Comparison of ENCODE assay signal across 8 cellular contexts in the genomic region with DNA sequence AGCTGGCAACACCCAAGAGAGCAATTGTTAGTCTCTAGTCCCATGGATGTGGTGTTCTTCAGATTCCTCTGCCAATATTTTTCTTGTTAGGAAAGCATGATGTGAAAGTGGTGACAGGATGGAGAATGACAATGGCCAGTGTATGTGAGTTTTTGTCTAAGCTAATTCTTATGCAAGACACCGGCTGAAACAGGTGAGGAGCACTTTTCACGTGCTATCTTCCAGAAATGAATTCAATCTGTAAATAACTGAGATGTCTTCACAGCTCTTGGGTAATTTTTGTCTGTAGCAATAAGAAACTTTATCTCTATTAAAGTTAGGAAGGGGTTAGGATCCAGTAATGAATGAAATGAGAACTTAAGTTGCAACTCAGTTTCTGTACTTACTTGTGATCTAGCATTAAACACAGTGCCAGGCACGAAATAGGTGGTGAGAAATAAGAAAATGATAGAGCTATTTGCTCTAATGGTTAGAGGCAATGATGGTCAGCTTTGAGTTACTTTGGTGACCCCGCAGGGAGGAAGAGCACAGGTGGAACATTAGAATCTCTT. TPM values are rescaled to one million over a fixed set of nuclear protein-coding genes. Genes with fewer than 3 reads are reported as not detected.
DNase-seq lines count a peak whose midpoint lies in the region; ATAC-seq and TF ChIP-seq lines count a peak whose summit lies in the region.

No MANE protein-coding gene starts in this region.

- 43% methylated on average over 4 of the region's 4 CpGs for WGBS in SK-N-SH (ENCODE audit: low lambda C conversion rate)

- peak overlapping the region; percentile 93 for H3K27ac Mint-ChIP-seq in activated CD8-positive, alpha-beta T cell treated with anti-CD3 and anti-CD28 coated beads, Interleukin-2, amount 10 ng/mL, durations not matched to agents 7 days and 5 days
- peak overlapping the region; percentile 82 to 91 (median 86) for H3K27ac Mint-ChIP-seq in immature natural killer cell

- H3K79me2 ChIP-seq in SK-N-SH (ENCODE audit: insufficient read depth) = peaks cover 62% of the 10 kb centered on the region

- H3F3A ChIP-seq in SK-N-SH (replicated peaks; ENCODE audit: insufficient read depth) = peaks cover 9% of the 10 kb centered on the region

- peak overlapping the region; percentile 81 to 87 for H3K4me3 ChIP-seq in SK-N-SH (ENCODE audit: low read depth in 2 of 2, low read length in 1 of 2)

- peak overlapping the region; percentile 87 for H3K4me2 ChIP-seq in SK-N-SH

- peaks cover 0 to 3% of the 10 kb centered on the region in 2 experiments for H3K36me3 ChIP-seq in SK-N-SH (replicated peaks in 1 of 2; ENCODE audit: control insufficient read depth in 1 of 2, insufficient read depth in 2 of 2, low read length in 1 of 2)

- no peaks in the 10 kb centered on the region for H3K27me3 ChIP-seq in SK-N-SH (ENCODE audit: insufficient read depth)

- no peaks in the 10 kb centered on the region for H3K9me2 ChIP-seq in SK-N-SH

- H3K27ac ChIP-seq in SK-N-SH (ENCODE audit: low read depth in 2 of 2, low read length in 1 of 2) (peak overlapping the region; percentile 67 to 83; a peak in 3 of 4 replicates), substantia nigra (ENCODE audit: low read depth, low read length, poor library complexity, severe bottlenecking) (peak overlapping the region; percentile 72)

- peaks cover 45% of the 10 kb centered on the region for H3K4me1 Mint-ChIP-seq in activated CD8-positive, alpha-beta T cell treated with anti-CD3 and anti-CD28 coated beads, Interleukin-2, amount 10 ng/mL, durations not matched to agents 7 days and 5 days (ENCODE audit: low read depth)
- H3K4me1 Mint-ChIP-seq in immature natural killer cell = peaks cover 40 to 51% of the 10 kb centered on the region in 2 donors

- H3K27me3 Mint-ChIP-seq in activated CD8-positive, alpha-beta T cell treated with anti-CD3 and anti-CD28 coated beads, Interleukin-2, amount 10 ng/mL, durations not matched to agents 7 days and 5 days (ENCODE audit: low read depth) = no peaks in the 10 kb centered on the region
- peaks cover 0 to 6% (median 3%) of the 10 kb centered on the region in 3 donors for H3K27me3 Mint-ChIP-seq in immature natural killer cell (ENCODE audit: low read depth in 3 of 3)

- TF ChIP-seq RAD21 in SK-N-SH (IDR thresholded peaks at IDR 0.05; ENCODE audit: low read length) = no peak

- H3K4me1 ChIP-seq in SK-N-SH (ENCODE audit: control insufficient read depth in 1 of 2, insufficient read depth in 2 of 2, low read depth in 1 of 2, low read length in 1 of 2) = peaks cover 7 to 17% of the 10 kb centered on the region in 2 experiments; a peak in 3 of 4 replicates

- no peaks in the 10 kb centered on the region for H4K20me1 ChIP-seq in SK-N-SH (ENCODE audit: insufficient read depth)

- peaks cover 18% of the 10 kb centered on the region for H3K36me3 Mint-ChIP-seq in activated CD8-positive, alpha-beta T cell treated with anti-CD3 and anti-CD28 coated beads, Interleukin-2, amount 10 ng/mL, durations not matched to agents 7 days and 5 days (ENCODE audit: low read depth)
- H3K36me3 Mint-ChIP-seq in immature natural killer cell = no peaks in the 10 kb centered on the region

- DNase-seq in SK-N-SH (no peak), immature natural killer cell (no peak), substantia nigra (lab: John Stamatoyannopoulos, UW) (no peak), iPS-NIHi7 (ENCODE audit: extremely low spot score) (no peak), occipital lobe (lab: John Stamatoyannopoulos, UW) (no peak)
- no peak for DNase-seq in activated CD8-positive, alpha-beta T cell treated with anti-CD3 and anti-CD28 coated beads, Interleukin-2, amount 10 ng/mL, durations not matched to agents 7 days and 5 days

- peak overlapping the region; percentile 86 for H3K9ac ChIP-seq in SK-N-SH

- no peak for TF ChIP-seq EP300 in SK-N-SH (IDR thresholded peaks at IDR 0.05; ENCODE audit: borderline replicate concordance in 1 of 2, low read depth in 1 of 2, low read length in 1 of 2)

- POLR2A ChIA-PET in SK-N-SH (lab: Yijun Ruan, JAX) = interaction anchor here (0.7 to 1.5 kb wide), 9 partner anchors 10 to 157 kb away, joined by 3 to 7 read pairs (median 4); partner anchors contain the start of gene NFE2L2
- POLR2A ChIA-PET in activated CD8-positive, alpha-beta T cell treated with anti-CD3 and anti-CD28 coated beads, Interleukin-2, amount 10 ng/mL, durations not matched to agents 7 days and 5 days (lab: Charles Lee) = interaction anchor here (0.7 to 3.3 kb wide), 7 partner anchors 8 to 243 kb away, joined by 3 to 25 read pairs (median 4); partner anchors contain the start of gene NFE2L2

- H3K9me3 ChIP-seq in SK-N-SH = no peaks in the 10 kb centered on the region

- no peaks in the 10 kb centered on the region for H3K9me3 Mint-ChIP-seq in activated CD8-positive, alpha-beta T cell treated with anti-CD3 and anti-CD28 coated beads, Interleukin-2, amount 10 ng/mL, durations not matched to agents 7 days and 5 days (ENCODE audit: insufficient read depth)
- H3K9me3 Mint-ChIP-seq in immature natural killer cell = no peaks in the 10 kb centered on the region

- CTCF ChIA-PET in SK-N-SH (lab: Yijun Ruan, JAX) = interaction anchor here (0.7 to 3.2 kb wide), 14 partner anchors 10 to 333 kb away, joined by 3 to 9 read pairs (median 4); no protein-coding TSS in a partner anchor
- CTCF ChIA-PET in activated CD8-positive, alpha-beta T cell treated with anti-CD3 and anti-CD28 coated beads, Interleukin-2, amount 10 ng/mL, durations not matched to agents 7 days and 5 days (lab: Charles Lee) = interaction anchor here (0.8 to 5.9 kb wide), 10 partner anchors 24 to 243 kb away, joined by 3 to 42 read pairs (median 6); partner anchors contain the start of gene NFE2L2

- no peak for TF ChIP-seq CTCF in SK-N-SH (IDR thresholded peaks at IDR 0.05)

- peak overlapping the region; percentile 99 for H2AFZ ChIP-seq in SK-N-SH (ENCODE audit: low read depth)

- ATAC-seq in SK-N-SH treated with all-trans-retinoic acid at 6 μM for 48 hours (no peak), GM21528 (IDR thresholded peaks at IDR 0.05; ENCODE audit: low FRiP score, unreplicated experiment) (no peak)
- no peak for ATAC-seq in activated CD8-positive, alpha-beta T cell treated with anti-CD3 and anti-CD28 coated beads, Interleukin-2, amount 10 ng/mL, durations not matched to agents 7 days and 5 days

- peak overlapping the region; percentile 88 for H3K4me3 Mint-ChIP-seq in activated CD8-positive, alpha-beta T cell treated with anti-CD3 and anti-CD28 coated beads, Interleukin-2, amount 10 ng/mL, durations not matched to agents 7 days and 5 days
- peak overlapping the region; percentile 89 to 96 (median 91) for H3K4me3 Mint-ChIP-seq in immature natural killer cell

TF ChIP-seq in SK-N-SH, 30 proteins besides CTCF, POLR2A, EP300 and RAD21:
- TF ChIP-seq YY1 (IDR thresholded peaks at IDR 0.05; ENCODE audit: low read depth) = no peak

TF ChIP-seq in SK-N-SH treated with all-trans-retinoic acid at 6 μM for 48 hours, 23 proteins besides CTCF, POLR2A, EP300 and RAD21 (continues in another document):
- TF ChIP-seq ZFP3 (CRISPR knock-in tag; IDR thresholded peaks at IDR 0.05) = no peak
- TF ChIP-seq ZC3H10 (CRISPR knock-in tag; IDR thresholded peaks at IDR 0.05) = no peak
- no peak for TF ChIP-seq ISL1 (CRISPR knock-in tag; IDR thresholded peaks at IDR 0.05)
- TF ChIP-seq, protein P1, sequence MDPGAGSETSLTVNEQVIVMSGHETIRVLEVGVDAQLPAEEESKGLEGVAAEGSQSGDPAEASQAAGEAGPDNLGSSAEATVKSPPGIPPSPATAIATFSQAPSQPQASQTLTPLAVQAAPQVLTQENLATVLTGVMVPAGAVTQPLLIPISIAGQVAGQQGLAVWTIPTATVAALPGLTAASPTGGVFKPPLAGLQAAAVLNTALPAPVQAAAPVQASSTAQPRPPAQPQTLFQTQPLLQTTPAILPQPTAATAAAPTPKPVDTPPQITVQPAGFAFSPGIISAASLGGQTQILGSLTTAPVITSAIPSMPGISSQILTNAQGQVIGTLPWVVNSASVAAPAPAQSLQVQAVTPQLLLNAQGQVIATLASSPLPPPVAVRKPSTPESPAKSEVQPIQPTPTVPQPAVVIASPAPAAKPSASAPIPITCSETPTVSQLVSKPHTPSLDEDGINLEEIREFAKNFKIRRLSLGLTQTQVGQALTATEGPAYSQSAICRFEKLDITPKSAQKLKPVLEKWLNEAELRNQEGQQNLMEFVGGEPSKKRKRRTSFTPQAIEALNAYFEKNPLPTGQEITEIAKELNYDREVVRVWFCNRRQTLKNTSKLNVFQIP (CRISPR knock-in tag; IDR thresholded peaks at IDR 0.05; ENCODE audit: borderline replicate concordance, low read depth) = no peak
- no peak for TF ChIP-seq GLIS3 (CRISPR knock-in tag; IDR thresholded peaks at IDR 0.05)
- TF ChIP-seq TOX (CRISPR knock-in tag; IDR thresholded peaks at IDR 0.05; ENCODE audit: borderline replicate concordance) = no peak
- TF ChIP-seq SNAI2 (CRISPR knock-in tag; IDR thresholded peaks at IDR 0.05) = no peak
- no peak for TF ChIP-seq ZNF70 (CRISPR knock-in tag; IDR thresholded peaks at IDR 0.05)
- TF ChIP-seq PATZ1 (CRISPR knock-in tag; IDR thresholded peaks at IDR 0.05; ENCODE audit: borderline replicate concordance) = no peak
- no peak for TF ChIP-seq CSDC2 (CRISPR knock-in tag; IDR thresholded peaks at IDR 0.05)

RNA-seq across cellular contexts. Expression of gene AGPS, which starts 0.7 kb away (rescaled TPM):
- polyA plus RNA-seq in SK-N-SH (2012; rRNA removed) (9.8 and 10.9 TPM in 2 replicates), immature natural killer cell (10 to 100 TPM; 16.1 to 27.2 (median 18.0) TPM)
- 12.7 and 13.7 TPM in 2 replicates for polyA plus RNA-seq in SK-N-SH (2012; cell fraction: cytosol; rRNA removed)
- polyA plus RNA-seq in SK-N-SH (2012; cell fraction: nucleus; rRNA removed) = 8.9 and 14.8 TPM in 2 replicates
- total RNA-seq in activated CD8-positive, alpha-beta T cell treated with anti-CD3 and anti-CD28 coated beads, Interleukin-2, amount 10 ng/mL, durations not matched to agents 7 days and 5 days = 10 to 100 TPM; 65.9 to 67.9 TPM
- 71.3 TPM for total RNA-seq in occipital lobe
